Comparison of ENCODE assay signal across 30 cellular contexts in genomic region chr6:67458265-67458664, GRCh38.
"Had no signal": no experiment of that assay in that cellular context is flagged by ENCODE, and none has a peak within 500 bp of the region (broad histone marks: within the 10 kb centered on the region; RNA-seq: fewer than 3 reads in every experiment).

No MANE protein-coding gene starts in this region.

- H3K4me3 ChIP-seq: adrenal gland, ascending aorta, coronary artery, dorsolateral prefrontal cortex, heart right ventricle, left lung, lower lobe of right lung, mucosa of descending colon, skin epidermis, testis, transverse colon had no signal

- H3K36me3 ChIP-seq: adrenal gland, ascending aorta, brain microvascular endothelial cell, heart right ventricle, left lung, lower lobe of right lung, transverse colon had no signal

- H3K27me3 ChIP-seq: adrenal gland, ascending aorta, brain microvascular endothelial cell, dorsolateral prefrontal cortex, heart right ventricle, left lung, testis, transverse colon had no signal

- H3K9me3 ChIP-seq: testis had no signal

- ATAC-seq: activated CD4-positive, alpha-beta T cell treated with anti-CD3 and anti-CD28 coated beads for 36 hours; activated T-cell treated with anti-CD3 and anti-CD28 coated beads, Interleukin-2, amount 50 U/mL, for 72 hours; heart right ventricle; left lung; lower lobe of right lung; mucosa of descending colon; natural killer cell treated with Interleukin-12 subunit alpha and Interleukin-12 subunit beta and Interleukin-15 and Interleukin-18, amount 100 ng/mL, for 72 hours; sciatic nerve; stimulated activated naive CD8-positive, alpha-beta T cell treated with anti-CD3 and anti-CD28 coated beads, Interleukin-15, Interleukin-2, amounts not matched to agents 100 U/mL and 50 U/mL, for 24 hours; T-helper 17 cell had no signal

- DNase-seq: activated CD4-positive, alpha-beta T cell treated with anti-CD3 and anti-CD28 coated beads for 36 hours; activated CD4-positive, alpha-beta T cell treated with anti-CD3 and anti-CD28 coated beads, Interleukin-2, amount 50 U/mL, for 4 hours; activated CD4-positive, CD25-positive, alpha-beta regulatory T cell; activated effector memory CD4-positive, alpha-beta T cell treated with Interleukin-2 at 50 U/mL for 16 hours; activated naive CD4-positive, alpha-beta T cell treated with Interleukin-2 at 50 U/mL for 16 hours; activated naive CD8-positive, alpha-beta T cell treated with anti-CD3 and anti-CD28 coated beads for 36 hours; activated T-cell treated with anti-CD3 and anti-CD28 coated beads for 4 hours; activated T-cell treated with anti-CD3 and anti-CD28 coated beads, Interleukin-2, amount 50 U/mL, for 72 hours; adrenal gland; brain microvascular endothelial cell; dorsolateral prefrontal cortex; effector memory CD4-positive, alpha-beta T cell; erythroblast; heart right ventricle; left lung; lower lobe of right lung; mucosa of descending colon; retina; stimulated activated CD4-positive, alpha-beta T cell treated with anti-CD3 and anti-CD28 coated beads, Interleukin-12 subunit alpha, Interleukin-12 subunit beta, amount 100 ng/mL, for 4 hours; stimulated activated CD4-positive, alpha-beta T cell treated with anti-CD3 and anti-CD28 coated beads, Interleukin-4, amount 100 ng/mL, for 1 hour; stimulated activated naive CD8-positive, alpha-beta T cell treated with anti-CD3 and anti-CD28 coated beads, Interleukin-15, Interleukin-2, amounts not matched to agents 100 U/mL and 50 U/mL, for 24 hours; T-helper 17 cell; T1000; testis; transverse colon had no signal

- H3K4me1 ChIP-seq: adrenal gland, ascending aorta, heart right ventricle, left lung, lower lobe of right lung, testis, transverse colon had no signal

- H3K27ac ChIP-seq: adrenal gland, ascending aorta, brain microvascular endothelial cell, coronary artery, dorsolateral prefrontal cortex, heart right ventricle, left lung, lower lobe of right lung, skin epidermis, testis, transverse colon had no signal
